In genomic region chr5:65927497-65928340, GRCh38 we compare ENCODE assay signal across 8 cellular contexts. TPM values are rescaled to one million over a fixed set of nuclear protein-coding genes. Genes with fewer than 3 reads are reported as not detected.
DNase-seq lines count a peak whose midpoint lies in the region; ATAC-seq and TF ChIP-seq lines count a peak whose summit lies in the region.

No MANE protein-coding gene starts in this region.

- peaks cover 4% of the 10 kb centered on the region; the same call in 1 of the 2 replicates for H3K36me3 ChIP-seq in BE2C
- peaks cover 26% of the 10 kb centered on the region for H3K36me3 ChIP-seq in MG63

- DNase-seq in BE2C (no peak), MG63 (peak; percentile 28), glutamatergic neuron (no peak), retinal pigment epithelial cell (ENCODE audit: low read depth) (no peak), DMS79 (lab: John Stamatoyannopoulos, UW) (no peak)

- no peak for TF ChIP-seq CTCF in BE2C (IDR thresholded peaks at IDR 0.05; ENCODE audit: low read depth, low read length)
- no peak for TF ChIP-seq CTCF in glutamatergic neuron (IDR thresholded peaks at IDR 0.05; ENCODE audit: partially characterized antibody, unreplicated experiment)
- no peak for TF ChIP-seq CTCF in retinal pigment epithelial cell (conservative IDR thresholded peaks at IDR 0.05; ENCODE audit: low read depth, low read length)

- H3K9me3 ChIP-seq in BE2C (no peaks in the 10 kb centered on the region), MG63 (no peaks in the 10 kb centered on the region)

- no peaks in the 10 kb centered on the region for H3K9me3 Mint-ChIP-seq in activated naive CD4-positive, alpha-beta T cell treated with anti-CD3 and anti-CD28 coated beads, Interleukin-2, amount 50 U/mL, for 24 hours
- H3K9me3 Mint-ChIP-seq in glutamatergic neuron (ENCODE audit: unreplicated experiment): peaks cover 12% of the 10 kb centered on the region

- H3K4me3 Mint-ChIP-seq in activated naive CD4-positive, alpha-beta T cell treated with anti-CD3 and anti-CD28 coated beads, Interleukin-2, amount 50 U/mL, for 24 hours: peak overlapping the region; percentile 100
- H3K4me3 Mint-ChIP-seq in glutamatergic neuron (ENCODE audit: unreplicated experiment): peak overlapping the region; percentile 97

- ATAC-seq in GM18867 (IDR thresholded peaks at IDR 0.05; ENCODE audit: unreplicated experiment) (peak; percentile 24), HG03280 (IDR thresholded peaks at IDR 0.05; ENCODE audit: unreplicated experiment) (no peak)

- H3K27ac Mint-ChIP-seq in activated naive CD4-positive, alpha-beta T cell treated with anti-CD3 and anti-CD28 coated beads, Interleukin-2, amount 50 U/mL, for 24 hours: peak overlapping the region; percentile 99
- peak overlapping the region; percentile 48 for H3K27ac Mint-ChIP-seq in glutamatergic neuron (ENCODE audit: unreplicated experiment)

- peaks cover 55% of the 10 kb centered on the region for H3K4me1 Mint-ChIP-seq in activated naive CD4-positive, alpha-beta T cell treated with anti-CD3 and anti-CD28 coated beads, Interleukin-2, amount 50 U/mL, for 24 hours
- peaks cover 9% of the 10 kb centered on the region for H3K4me1 Mint-ChIP-seq in glutamatergic neuron (ENCODE audit: low read depth, unreplicated experiment)

- no peaks in the 10 kb centered on the region for H3K4me1 ChIP-seq in BE2C

- H3K36me3 Mint-ChIP-seq in activated naive CD4-positive, alpha-beta T cell treated with anti-CD3 and anti-CD28 coated beads, Interleukin-2, amount 50 U/mL, for 24 hours: peaks cover 6% of the 10 kb centered on the region
- H3K36me3 Mint-ChIP-seq in glutamatergic neuron (ENCODE audit: unreplicated experiment): no peaks in the 10 kb centered on the region

- H3K4me3 ChIP-seq in BE2C (ENCODE audit: low read depth, low read length): peak overlapping the region; percentile 88
- H3K4me3 ChIP-seq in MG63: peak overlapping the region; percentile 99
- H3K4me3 ChIP-seq in retinal pigment epithelial cell (ENCODE audit: low read length): peak overlapping the region; percentile 69

- H3K27me3 Mint-ChIP-seq in activated naive CD4-positive, alpha-beta T cell treated with anti-CD3 and anti-CD28 coated beads, Interleukin-2, amount 50 U/mL, for 24 hours: no peaks in the 10 kb centered on the region
- H3K27me3 Mint-ChIP-seq in glutamatergic neuron (ENCODE audit: unreplicated experiment): peaks cover 11% of the 10 kb centered on the region

- H3K27me3 ChIP-seq in BE2C (no peaks in the 10 kb centered on the region), MG63 (no peaks in the 10 kb centered on the region)

RNA-seq across cellular contexts. Expression of gene ERBIN, which starts 1.3 kb away (rescaled TPM):
- polyA plus RNA-seq in BE2C (2012; ENCODE audit: insufficient read depth, insufficient read length, low read depth): 9.6 TPM
- total RNA-seq in MG63 (2014; rRNA removed; shearing (Covaris generic); ENCODE audit: low replicate concordance): 23.5 and 28.4 TPM in 2 replicates
- 67.7 TPM for total RNA-seq in glutamatergic neuron (ENCODE audit: unreplicated experiment)
